1 cellular context compared by ENCODE assay signal in the genomic region with DNA sequence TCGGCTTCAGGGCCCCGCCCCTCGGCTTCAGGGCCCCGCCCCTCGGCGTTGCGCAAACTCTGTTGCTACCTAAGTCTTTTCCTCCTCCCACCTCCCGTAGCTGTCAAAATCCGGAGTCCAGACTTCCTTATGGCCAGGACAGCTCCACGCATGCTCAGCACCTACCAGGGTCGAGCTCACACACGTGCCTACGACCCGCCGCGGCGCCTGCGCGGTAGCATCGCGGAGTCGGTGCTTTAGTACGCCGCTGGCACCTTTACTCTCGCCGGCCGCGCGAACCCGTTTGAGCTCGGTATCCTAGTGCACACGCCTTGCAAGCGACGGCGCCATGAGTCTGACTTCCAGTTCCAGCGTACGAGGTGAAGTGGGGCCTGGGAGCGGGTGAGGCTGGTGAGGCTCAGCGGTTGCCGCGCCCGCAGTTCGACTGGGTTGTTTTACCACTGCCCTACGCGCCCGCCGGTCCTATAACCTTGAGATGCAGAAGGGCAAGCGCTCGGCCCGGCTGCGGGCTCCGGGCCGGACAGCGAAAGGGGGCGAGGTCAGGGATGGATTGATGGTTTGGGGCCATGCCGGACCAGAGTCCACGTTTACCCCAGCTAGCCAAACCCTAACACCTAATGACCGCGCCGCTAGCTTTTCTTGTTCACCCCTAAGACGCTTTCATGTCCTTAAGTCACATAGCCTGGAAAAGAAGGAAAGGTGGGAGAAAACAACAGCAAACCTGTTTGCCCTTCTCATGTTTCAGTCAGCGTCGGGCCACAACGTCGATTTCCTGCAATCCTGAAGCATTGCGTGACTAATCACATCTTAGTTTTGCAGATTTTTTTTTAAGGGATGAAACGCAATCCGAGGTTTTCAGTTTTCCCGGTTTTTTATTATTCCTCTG.
TF ChIP-seq lines count a peak whose summit lies in the region.

A gene (plus strand): TSS at position 217 of the 886 bp plus-strand sequence. CDS start 112 bp downstream, at position 329.

TF ChIP-seq in HepG2, 621 proteins besides CTCF, POLR2A, EP300 and RAD21 (continued from another document and continues in another):
- peak; percentile 88 for TF ChIP-seq TSC22D2 (CRISPR knock-in tag; IDR thresholded peaks at IDR 0.05; ENCODE audit: borderline replicate concordance)
- peak; percentile 57; the same call in 1 of the 2 replicates for TF ChIP-seq NFE2L1 (CRISPR knock-in tag; IDR thresholded peaks at IDR 0.05; ENCODE audit: borderline replicate concordance)
- peak; percentile 47; the same call in 1 of the 2 replicates for TF ChIP-seq MIXL1 (CRISPR knock-in tag; IDR thresholded peaks at IDR 0.05)
- peak; percentile 90 for TF ChIP-seq ZNF547 (CRISPR knock-in tag; IDR thresholded peaks at IDR 0.05)
- TF ChIP-seq REPIN1 (CRISPR knock-in tag; IDR thresholded peaks at IDR 0.05; ENCODE audit: borderline replicate concordance, low read depth), result peak; percentile 99
- TF ChIP-seq MAF1 (CRISPR knock-in tag; IDR thresholded peaks at IDR 0.05; ENCODE audit: borderline replicate concordance), result no peak; the same call in 1 of the 2 replicates
- peak; percentile 96 for TF ChIP-seq ELF3 (CRISPR knock-in tag; IDR thresholded peaks at IDR 0.05)
- TF ChIP-seq ZFAT (CRISPR knock-in tag; conservative IDR thresholded peaks at IDR 0.05), result peak; percentile 88
- peak; percentile 92 for TF ChIP-seq PHF8 (CRISPR knock-in tag; IDR thresholded peaks at IDR 0.05)
- TF ChIP-seq, protein P1, sequence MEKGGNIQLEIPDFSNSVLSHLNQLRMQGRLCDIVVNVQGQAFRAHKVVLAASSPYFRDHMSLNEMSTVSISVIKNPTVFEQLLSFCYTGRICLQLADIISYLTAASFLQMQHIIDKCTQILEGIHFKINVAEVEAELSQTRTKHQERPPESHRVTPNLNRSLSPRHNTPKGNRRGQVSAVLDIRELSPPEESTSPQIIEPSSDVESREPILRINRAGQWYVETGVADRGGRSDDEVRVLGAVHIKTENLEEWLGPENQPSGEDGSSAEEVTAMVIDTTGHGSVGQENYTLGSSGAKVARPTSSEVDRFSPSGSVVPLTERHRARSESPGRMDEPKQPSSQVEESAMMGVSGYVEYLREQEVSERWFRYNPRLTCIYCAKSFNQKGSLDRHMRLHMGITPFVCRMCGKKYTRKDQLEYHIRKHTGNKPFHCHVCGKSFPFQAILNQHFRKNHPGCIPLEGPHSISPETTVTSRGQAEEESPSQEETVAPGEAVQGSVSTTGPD (CRISPR knock-in tag; IDR thresholded peaks at IDR 0.05), result peak; percentile 67; the same call in 1 of the 2 replicates
- TF ChIP-seq TBP (CRISPR knock-in tag; IDR thresholded peaks at IDR 0.05), result no peak
- peak; percentile 75; the same call in 1 of the 2 replicates for TF ChIP-seq MAZ (IDR thresholded peaks at IDR 0.05; ENCODE audit: borderline replicate concordance, low read depth, low read length)
- TF ChIP-seq MAZ (CRISPR knock-in tag; IDR thresholded peaks at IDR 0.05; ENCODE audit: low read depth), result peak; percentile 92
- TF ChIP-seq, protein P2, sequence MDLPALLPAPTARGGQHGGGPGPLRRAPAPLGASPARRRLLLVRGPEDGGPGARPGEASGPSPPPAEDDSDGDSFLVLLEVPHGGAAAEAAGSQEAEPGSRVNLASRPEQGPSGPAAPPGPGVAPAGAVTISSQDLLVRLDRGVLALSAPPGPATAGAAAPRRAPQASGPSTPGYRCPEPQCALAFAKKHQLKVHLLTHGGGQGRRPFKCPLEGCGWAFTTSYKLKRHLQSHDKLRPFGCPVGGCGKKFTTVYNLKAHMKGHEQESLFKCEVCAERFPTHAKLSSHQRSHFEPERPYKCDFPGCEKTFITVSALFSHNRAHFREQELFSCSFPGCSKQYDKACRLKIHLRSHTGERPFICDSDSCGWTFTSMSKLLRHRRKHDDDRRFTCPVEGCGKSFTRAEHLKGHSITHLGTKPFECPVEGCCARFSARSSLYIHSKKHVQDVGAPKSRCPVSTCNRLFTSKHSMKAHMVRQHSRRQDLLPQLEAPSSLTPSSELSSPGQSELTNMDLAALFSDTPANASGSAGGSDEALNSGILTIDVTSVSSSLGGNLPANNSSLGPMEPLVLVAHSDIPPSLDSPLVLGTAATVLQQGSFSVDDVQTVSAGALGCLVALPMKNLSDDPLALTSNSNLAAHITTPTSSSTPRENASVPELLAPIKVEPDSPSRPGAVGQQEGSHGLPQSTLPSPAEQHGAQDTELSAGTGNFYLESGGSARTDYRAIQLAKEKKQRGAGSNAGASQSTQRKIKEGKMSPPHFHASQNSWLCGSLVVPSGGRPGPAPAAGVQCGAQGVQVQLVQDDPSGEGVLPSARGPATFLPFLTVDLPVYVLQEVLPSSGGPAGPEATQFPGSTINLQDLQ (CRISPR knock-in tag; IDR thresholded peaks at IDR 0.05), result peak; percentile 88; the same call in 1 of the 2 replicates
- peak; percentile 72 for TF ChIP-seq NAIF1 (CRISPR knock-in tag; IDR thresholded peaks at IDR 0.05; ENCODE audit: borderline replicate concordance)
- peak; percentile 97 for TF ChIP-seq ZNF563 (CRISPR knock-in tag; IDR thresholded peaks at IDR 0.05)
- TF ChIP-seq ZC3H13 (CRISPR knock-in tag; IDR thresholded peaks at IDR 0.05), result peak; percentile 95
- no peak for TF ChIP-seq U2AF2 (IDR thresholded peaks at IDR 0.05; ENCODE audit: low read depth, low read length)
- TF ChIP-seq WIZ (CRISPR knock-in tag; IDR thresholded peaks at IDR 0.05), result peak; percentile 84; the same call in 1 of the 2 replicates
- TF ChIP-seq ZNF660 (CRISPR knock-in tag; IDR thresholded peaks at IDR 0.05; ENCODE audit: borderline replicate concordance, low read depth), result no peak
- TF ChIP-seq, protein P3, sequence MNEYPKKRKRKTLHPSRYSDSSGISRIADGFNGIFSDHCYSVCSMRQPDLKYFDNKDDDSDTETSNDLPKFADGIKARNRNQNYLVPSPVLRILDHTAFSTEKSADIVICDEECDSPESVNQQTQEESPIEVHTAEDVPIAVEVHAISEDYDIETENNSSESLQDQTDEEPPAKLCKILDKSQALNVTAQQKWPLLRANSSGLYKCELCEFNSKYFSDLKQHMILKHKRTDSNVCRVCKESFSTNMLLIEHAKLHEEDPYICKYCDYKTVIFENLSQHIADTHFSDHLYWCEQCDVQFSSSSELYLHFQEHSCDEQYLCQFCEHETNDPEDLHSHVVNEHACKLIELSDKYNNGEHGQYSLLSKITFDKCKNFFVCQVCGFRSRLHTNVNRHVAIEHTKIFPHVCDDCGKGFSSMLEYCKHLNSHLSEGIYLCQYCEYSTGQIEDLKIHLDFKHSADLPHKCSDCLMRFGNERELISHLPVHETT (CRISPR knock-in tag; conservative IDR thresholded peaks at IDR 0.05), result peak; percentile 92
- no peak for TF ChIP-seq JUNB (CRISPR knock-in tag; IDR thresholded peaks at IDR 0.05; ENCODE audit: borderline replicate concordance)
- TF ChIP-seq, protein P4, sequence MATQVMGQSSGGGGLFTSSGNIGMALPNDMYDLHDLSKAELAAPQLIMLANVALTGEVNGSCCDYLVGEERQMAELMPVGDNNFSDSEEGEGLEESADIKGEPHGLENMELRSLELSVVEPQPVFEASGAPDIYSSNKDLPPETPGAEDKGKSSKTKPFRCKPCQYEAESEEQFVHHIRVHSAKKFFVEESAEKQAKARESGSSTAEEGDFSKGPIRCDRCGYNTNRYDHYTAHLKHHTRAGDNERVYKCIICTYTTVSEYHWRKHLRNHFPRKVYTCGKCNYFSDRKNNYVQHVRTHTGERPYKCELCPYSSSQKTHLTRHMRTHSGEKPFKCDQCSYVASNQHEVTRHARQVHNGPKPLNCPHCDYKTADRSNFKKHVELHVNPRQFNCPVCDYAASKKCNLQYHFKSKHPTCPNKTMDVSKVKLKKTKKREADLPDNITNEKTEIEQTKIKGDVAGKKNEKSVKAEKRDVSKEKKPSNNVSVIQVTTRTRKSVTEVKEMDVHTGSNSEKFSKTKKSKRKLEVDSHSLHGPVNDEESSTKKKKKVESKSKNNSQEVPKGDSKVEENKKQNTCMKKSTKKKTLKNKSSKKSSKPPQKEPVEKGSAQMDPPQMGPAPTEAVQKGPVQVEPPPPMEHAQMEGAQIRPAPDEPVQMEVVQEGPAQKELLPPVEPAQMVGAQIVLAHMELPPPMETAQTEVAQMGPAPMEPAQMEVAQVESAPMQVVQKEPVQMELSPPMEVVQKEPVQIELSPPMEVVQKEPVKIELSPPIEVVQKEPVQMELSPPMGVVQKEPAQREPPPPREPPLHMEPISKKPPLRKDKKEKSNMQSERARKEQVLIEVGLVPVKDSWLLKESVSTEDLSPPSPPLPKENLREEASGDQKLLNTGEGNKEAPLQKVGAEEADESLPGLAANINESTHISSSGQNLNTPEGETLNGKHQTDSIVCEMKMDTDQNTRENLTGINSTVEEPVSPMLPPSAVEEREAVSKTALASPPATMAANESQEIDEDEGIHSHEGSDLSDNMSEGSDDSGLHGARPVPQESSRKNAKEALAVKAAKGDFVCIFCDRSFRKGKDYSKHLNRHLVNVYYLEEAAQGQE (IDR thresholded peaks at IDR 0.05; ENCODE audit: borderline replicate concordance in 1 of 2, low read depth in 1 of 2, low read length in 2 of 2), result 0 out of 4 replicates have a peak, but pooled peaks of 1 of the 2 experiments have one; percentile 12
- TF ChIP-seq, protein P5, sequence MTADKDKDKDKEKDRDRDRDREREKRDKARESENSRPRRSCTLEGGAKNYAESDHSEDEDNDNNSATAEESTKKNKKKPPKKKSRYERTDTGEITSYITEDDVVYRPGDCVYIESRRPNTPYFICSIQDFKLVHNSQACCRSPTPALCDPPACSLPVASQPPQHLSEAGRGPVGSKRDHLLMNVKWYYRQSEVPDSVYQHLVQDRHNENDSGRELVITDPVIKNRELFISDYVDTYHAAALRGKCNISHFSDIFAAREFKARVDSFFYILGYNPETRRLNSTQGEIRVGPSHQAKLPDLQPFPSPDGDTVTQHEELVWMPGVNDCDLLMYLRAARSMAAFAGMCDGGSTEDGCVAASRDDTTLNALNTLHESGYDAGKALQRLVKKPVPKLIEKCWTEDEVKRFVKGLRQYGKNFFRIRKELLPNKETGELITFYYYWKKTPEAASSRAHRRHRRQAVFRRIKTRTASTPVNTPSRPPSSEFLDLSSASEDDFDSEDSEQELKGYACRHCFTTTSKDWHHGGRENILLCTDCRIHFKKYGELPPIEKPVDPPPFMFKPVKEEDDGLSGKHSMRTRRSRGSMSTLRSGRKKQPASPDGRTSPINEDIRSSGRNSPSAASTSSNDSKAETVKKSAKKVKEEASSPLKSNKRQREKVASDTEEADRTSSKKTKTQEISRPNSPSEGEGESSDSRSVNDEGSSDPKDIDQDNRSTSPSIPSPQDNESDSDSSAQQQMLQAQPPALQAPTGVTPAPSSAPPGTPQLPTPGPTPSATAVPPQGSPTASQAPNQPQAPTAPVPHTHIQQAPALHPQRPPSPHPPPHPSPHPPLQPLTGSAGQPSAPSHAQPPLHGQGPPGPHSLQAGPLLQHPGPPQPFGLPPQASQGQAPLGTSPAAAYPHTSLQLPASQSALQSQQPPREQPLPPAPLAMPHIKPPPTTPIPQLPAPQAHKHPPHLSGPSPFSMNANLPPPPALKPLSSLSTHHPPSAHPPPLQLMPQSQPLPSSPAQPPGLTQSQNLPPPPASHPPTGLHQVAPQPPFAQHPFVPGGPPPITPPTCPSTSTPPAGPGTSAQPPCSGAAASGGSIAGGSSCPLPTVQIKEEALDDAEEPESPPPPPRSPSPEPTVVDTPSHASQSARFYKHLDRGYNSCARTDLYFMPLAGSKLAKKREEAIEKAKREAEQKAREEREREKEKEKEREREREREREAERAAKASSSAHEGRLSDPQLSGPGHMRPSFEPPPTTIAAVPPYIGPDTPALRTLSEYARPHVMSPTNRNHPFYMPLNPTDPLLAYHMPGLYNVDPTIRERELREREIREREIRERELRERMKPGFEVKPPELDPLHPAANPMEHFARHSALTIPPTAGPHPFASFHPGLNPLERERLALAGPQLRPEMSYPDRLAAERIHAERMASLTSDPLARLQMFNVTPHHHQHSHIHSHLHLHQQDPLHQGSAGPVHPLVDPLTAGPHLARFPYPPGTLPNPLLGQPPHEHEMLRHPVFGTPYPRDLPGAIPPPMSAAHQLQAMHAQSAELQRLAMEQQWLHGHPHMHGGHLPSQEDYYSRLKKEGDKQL (CRISPR knock-in tag; IDR thresholded peaks at IDR 0.05; ENCODE audit: low read depth), result peak; percentile 26; the same call in 1 of the 2 replicates
- TF ChIP-seq RARA (CRISPR knock-in tag; IDR thresholded peaks at IDR 0.05), result peak; percentile 46; the same call in 1 of the 2 replicates
- TF ChIP-seq, protein P6, sequence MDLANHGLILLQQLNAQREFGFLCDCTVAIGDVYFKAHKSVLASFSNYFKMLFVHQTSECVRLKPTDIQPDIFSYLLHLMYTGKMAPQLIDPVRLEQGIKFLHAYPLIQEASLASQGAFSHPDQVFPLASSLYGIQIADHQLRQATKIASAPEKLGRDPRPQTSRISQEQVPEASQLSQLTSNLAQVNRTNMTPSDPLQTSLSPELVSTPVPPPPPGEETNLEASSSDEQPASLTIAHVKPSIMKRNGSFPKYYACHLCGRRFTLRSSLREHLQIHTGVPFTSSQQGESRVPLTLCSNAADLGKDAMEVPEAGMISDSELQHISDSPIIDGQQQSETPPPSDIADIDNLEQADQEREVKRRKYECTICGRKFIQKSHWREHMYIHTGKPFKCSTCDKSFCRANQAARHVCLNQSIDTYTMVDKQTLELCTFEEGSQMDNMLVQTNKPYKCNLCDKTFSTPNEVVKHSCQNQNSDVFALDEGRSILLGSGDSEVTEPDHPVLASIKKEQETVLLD (CRISPR knock-in tag; IDR thresholded peaks at IDR 0.05; ENCODE audit: low read depth), result peak; percentile 74; the same call in 1 of the 2 replicates
- TF ChIP-seq, protein P7, sequence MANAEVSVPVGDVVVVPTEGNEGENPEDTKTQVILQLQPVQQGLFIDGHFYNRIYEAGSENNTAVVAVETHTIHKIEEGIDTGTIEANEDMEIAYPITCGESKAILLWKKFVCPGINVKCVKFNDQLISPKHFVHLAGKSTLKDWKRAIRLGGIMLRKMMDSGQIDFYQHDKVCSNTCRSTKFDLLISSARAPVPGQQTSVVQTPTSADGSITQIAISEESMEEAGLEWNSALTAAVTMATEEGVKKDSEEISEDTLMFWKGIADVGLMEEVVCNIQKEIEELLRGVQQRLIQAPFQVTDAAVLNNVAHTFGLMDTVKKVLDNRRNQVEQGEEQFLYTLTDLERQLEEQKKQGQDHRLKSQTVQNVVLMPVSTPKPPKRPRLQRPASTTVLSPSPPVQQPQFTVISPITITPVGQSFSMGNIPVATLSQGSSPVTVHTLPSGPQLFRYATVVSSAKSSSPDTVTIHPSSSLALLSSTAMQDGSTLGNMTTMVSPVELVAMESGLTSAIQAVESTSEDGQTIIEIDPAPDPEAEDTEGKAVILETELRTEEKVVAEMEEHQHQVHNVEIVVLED (CRISPR knock-in tag; IDR thresholded peaks at IDR 0.05; ENCODE audit: borderline replicate concordance), result peak; percentile 83; the same call in 1 of the 2 replicates
- peak; percentile 94 for TF ChIP-seq ARNT2 (CRISPR knock-in tag; IDR thresholded peaks at IDR 0.05; ENCODE audit: low read depth)
- no peak for TF ChIP-seq ZNF382 (CRISPR knock-in tag; IDR thresholded peaks at IDR 0.05; ENCODE audit: borderline replicate concordance)
- TF ChIP-seq KDM4B (CRISPR knock-in tag; IDR thresholded peaks at IDR 0.05), result 0 out of 2 replicates have a peak, but pooled peaks have one; percentile 15
- TF ChIP-seq ZNF234 (CRISPR knock-in tag; conservative IDR thresholded peaks at IDR 0.05), result no peak
- peak; percentile 83; the same call in 1 of the 2 replicates for TF ChIP-seq NR1H2 (CRISPR knock-in tag; IDR thresholded peaks at IDR 0.05; ENCODE audit: borderline replicate concordance, low read depth)
